ENCODE assay signal across 8 cellular contexts in genomic region chr9:37466037-37466709, GRCh38. TPM values are rescaled to one million over a fixed set of nuclear protein-coding genes. Genes with fewer than 3 reads are reported as not detected.
DNase-seq lines count a peak whose midpoint lies in the region; FAIRE-seq and TF ChIP-seq lines count a peak whose summit lies in the region.

No MANE protein-coding gene starts in this region.

- TF ChIP-seq CTCF in H9 (conservative IDR thresholded peaks at IDR 0.05) (no peak), endothelial cell of umbilical vein (IDR thresholded peaks at IDR 0.05; ENCODE audit: extremely low read depth in 1 of 2, insufficient read depth in 1 of 2, low read depth in 1 of 2, low read length in 2 of 2) (no peak), mesothelial cell of epicardium (IDR thresholded peaks at IDR 0.05; ENCODE audit: unreplicated experiment) (no peak), stomach (IDR thresholded peaks at IDR 0.05) (no peak)

- H3K9me3 ChIP-seq in ES-I3 (ENCODE audit: control insufficient read depth, insufficient read depth, low read length) (no peaks in the 10 kb centered on the region), H9 (ENCODE audit: control insufficient read depth, low read depth, low read length) (no peaks in the 10 kb centered on the region), endothelial cell of umbilical vein (replicated peaks; ENCODE audit: control insufficient read depth, insufficient read depth, low read length) (no peaks in the 10 kb centered on the region), stomach (no peaks in the 10 kb centered on the region)

- H3K4me1 Mint-ChIP-seq in H9 (peaks cover 28% of the 10 kb centered on the region in 2 experiments), mesothelial cell of epicardium (peaks cover 36% of the 10 kb centered on the region)
- H3K4me1 Mint-ChIP-seq in activated CD4-positive, alpha-beta T cell treated with anti-CD3 and anti-CD28 coated beads, Interleukin-2, amount 10 ng/mL, durations not matched to agents 7 days and 5 days: peaks cover 41% of the 10 kb centered on the region

- H2BK120ac ChIP-seq in H9 (ENCODE audit: low read depth, low read length, poor library complexity, severe bottlenecking): peak overlapping the region; percentile 99

- no peaks in the 10 kb centered on the region for H3K9me1 ChIP-seq in endothelial cell of umbilical vein (replicated peaks; ENCODE audit: control insufficient read depth, extremely low read depth, insufficient read depth, low read length)

- intact Hi-C loops in endothelial cell of umbilical vein (cut with micrococcal nuclease): no loop called here
- intact Hi-C loops in stomach (cut with DNase I; ENCODE audit: low total_unique reads): no loop called here

- H3K79me1 ChIP-seq in H9 (ENCODE audit: insufficient read depth, low read depth, low read length, poor library complexity, severe bottlenecking): peaks cover 5% of the 10 kb centered on the region

- H3K4me3 ChIP-seq in endothelial cell of umbilical vein (replicated peaks in 1 of 3; ENCODE audit: insufficient read depth in 1 of 3, low read depth in 1 of 3, low read length in 3 of 3) (peak overlapping the region; percentile 25 to 67 (median 53)), stomach (peak overlapping the region; percentile 80 to 97 (median 92))

- H4K8ac ChIP-seq in H9 (replicated peaks; ENCODE audit: insufficient read length, low read depth, low read length): no peak overlapping the region

- no peak for TF ChIP-seq EP300 in stomach (IDR thresholded peaks at IDR 0.05)

- peaks cover 9 to 21% (median 13%) of the 10 kb centered on the region in 3 experiments; a peak in 5 of 7 replicates for H3K36me3 Mint-ChIP-seq in H9 (ENCODE audit: insufficient read depth in 1 of 3, low read depth in 3 of 3)
- H3K36me3 Mint-ChIP-seq in activated CD4-positive, alpha-beta T cell treated with anti-CD3 and anti-CD28 coated beads, Interleukin-2, amount 10 ng/mL, durations not matched to agents 7 days and 5 days (ENCODE audit: low read depth): peaks cover 1% of the 10 kb centered on the region
- peaks cover 3% of the 10 kb centered on the region for H3K36me3 Mint-ChIP-seq in mesothelial cell of epicardium

- H2BK5ac ChIP-seq in H9 (ENCODE audit: insufficient read length, low read length): peak overlapping the region; percentile 4

- H3T11ph ChIP-seq in H9 (ENCODE audit: low read length): peak overlapping the region; percentile 48

- TSS peak; percentile 91 for BruUV-seq in endothelial cell of umbilical vein (replicated peaks; lab: Mats Ljungman, UMichigan)

- POLR2A ChIA-PET in activated CD4-positive, alpha-beta T cell treated with anti-CD3 and anti-CD28 coated beads, Interleukin-2, amount 10 ng/mL, durations not matched to agents 7 days and 5 days (lab: Charles Lee): interaction anchor here (1.7 kb wide), 1 partner anchor 19 kb away, joined by 4 read pairs; the partner anchor contains the start of gene POLR1E
- POLR2A ChIA-PET in endothelial cell of umbilical vein (lab: Charles Lee): interaction anchor here (0.7 to 2.2 kb wide), 2 partner anchors 19 to 20 kb away, joined by 4 to 9 read pairs; partner anchors contain the start of gene POLR1E

- H2AK5ac ChIP-seq in H9 (ENCODE audit: insufficient read length, low read length): no peak overlapping the region

- H3K9ac ChIP-seq in ES-I3 (ENCODE audit: low read depth, low read length) (peak overlapping the region; percentile 72), H9 (ENCODE audit: extremely low read depth, insufficient read length, low read length) (peak overlapping the region; percentile 97), endothelial cell of umbilical vein (replicated peaks; ENCODE audit: extremely low read depth, insufficient read depth, low read length) (peak overlapping the region; percentile 81)

- peak overlapping the region; percentile 95 for H4K91ac ChIP-seq in H9 (ENCODE audit: insufficient read length, low read depth, low read length)

- H3K27ac ChIP-seq in H9 (ENCODE audit: insufficient read length, low read depth, low read length): peak overlapping the region; percentile 44
- peak overlapping the region; percentile 69 for H3K27ac ChIP-seq in endothelial cell of umbilical vein (ENCODE audit: insufficient read depth, low read depth, low read length)
- H3K27ac ChIP-seq in stomach: peak overlapping the region; percentile 93 to 100 (median 99)

- no peaks in the 10 kb centered on the region; a peak in 1 of 5 replicates for H3K9me3 Mint-ChIP-seq in H9
- H3K9me3 Mint-ChIP-seq in activated CD4-positive, alpha-beta T cell treated with anti-CD3 and anti-CD28 coated beads, Interleukin-2, amount 10 ng/mL, durations not matched to agents 7 days and 5 days: no peaks in the 10 kb centered on the region
- no peaks in the 10 kb centered on the region for H3K9me3 Mint-ChIP-seq in mesothelial cell of epicardium

- H3K4ac ChIP-seq in H9 (ENCODE audit: low read depth, low read length): peak overlapping the region; percentile 100; the same call in 1 of the 2 replicates

- peak overlapping the region; percentile 97 for H2BK20ac ChIP-seq in H9 (ENCODE audit: low read depth, low read length, poor library complexity, severe bottlenecking)

- dilution Hi-C loops in endothelial cell of umbilical vein (cut with MboI; ENCODE audit: extremely low pct_ligation_motif_present, low sequenced_read_pairs): no loop called here

- peak overlapping the region; percentile 95 to 99 for H3K4me3 Mint-ChIP-seq in H9
- H3K4me3 Mint-ChIP-seq in activated CD4-positive, alpha-beta T cell treated with anti-CD3 and anti-CD28 coated beads, Interleukin-2, amount 10 ng/mL, durations not matched to agents 7 days and 5 days: peak overlapping the region; percentile 96
- H3K4me3 Mint-ChIP-seq in mesothelial cell of epicardium: peak overlapping the region; percentile 97

- TF ChIP-seq POLR2A in endothelial cell of umbilical vein (IDR thresholded peaks at IDR 0.05; ENCODE audit: low read depth, low read length): no peak
- no peak for TF ChIP-seq POLR2A in stomach (IDR thresholded peaks at IDR 0.05)

- H3K36me3 ChIP-seq in ES-I3 (ENCODE audit: insufficient read depth, low read length): no peaks in the 10 kb centered on the region
- no peaks in the 10 kb centered on the region for H3K36me3 ChIP-seq in endothelial cell of umbilical vein (ENCODE audit: control insufficient read depth in 2 of 2, extremely low read depth in 1 of 2, insufficient read depth in 2 of 2, low read length in 2 of 2)
- no peaks in the 10 kb centered on the region for H3K36me3 ChIP-seq in stomach

- H3K27me3 ChIP-seq in H9 (ENCODE audit: insufficient read depth, low read length): no peaks in the 10 kb centered on the region
- H3K27me3 ChIP-seq in endothelial cell of umbilical vein (ENCODE audit: control insufficient read depth in 2 of 2, insufficient read depth in 2 of 2, low read length in 2 of 2): no peaks in the 10 kb centered on the region
- H3K27me3 ChIP-seq in stomach: no peaks in the 10 kb centered on the region

- H3K27ac Mint-ChIP-seq in H9 (peak overlapping the region; percentile 100), mesothelial cell of epicardium (peak overlapping the region; percentile 100)
- H3K27ac Mint-ChIP-seq in activated CD4-positive, alpha-beta T cell treated with anti-CD3 and anti-CD28 coated beads, Interleukin-2, amount 10 ng/mL, durations not matched to agents 7 days and 5 days: peak overlapping the region; percentile 98

- H3K79me2 ChIP-seq in H9 (ENCODE audit: insufficient read depth, low read length) (peaks cover 21% of the 10 kb centered on the region; the same call in 1 of the 2 replicates), endothelial cell of umbilical vein (ENCODE audit: control insufficient read depth, insufficient read depth, low read length) (peaks cover 33% of the 10 kb centered on the region)

- H3K4me1 ChIP-seq in ES-I3 (ENCODE audit: insufficient read depth, low read length) (peaks cover 12% of the 10 kb centered on the region), H9 (ENCODE audit: insufficient read depth, low read length) (peaks cover 2% of the 10 kb centered on the region; the same call in 1 of the 2 replicates), endothelial cell of umbilical vein (ENCODE audit: control insufficient read depth, extremely low read depth, insufficient read depth, low read length) (peaks cover 17% of the 10 kb centered on the region), stomach (peaks cover 14 to 42% (median 37%) of the 10 kb centered on the region in 4 donors)

- H3K23me2 ChIP-seq in H9 (ENCODE audit: insufficient read length, low read depth, low read length, poor library complexity, severe bottlenecking): peaks cover 17% of the 10 kb centered on the region

- H3K4me2 ChIP-seq in H9 (ENCODE audit: insufficient read depth, insufficient read length, low read length): peak overlapping the region; percentile 96
- H3K4me2 ChIP-seq in endothelial cell of umbilical vein (ENCODE audit: insufficient read depth, low read length): peak overlapping the region; percentile 71

- CTCF ChIA-PET in activated CD4-positive, alpha-beta T cell treated with anti-CD3 and anti-CD28 coated beads, Interleukin-2, amount 10 ng/mL, durations not matched to agents 7 days and 5 days (lab: Charles Lee): no interaction called here
- CTCF ChIA-PET in endothelial cell of umbilical vein (lab: Charles Lee): interaction anchor here (0.6 to 1.1 kb wide), 5 partner anchors 16 to 470 kb away, joined by 3 to 4 read pairs (median 3); no protein-coding TSS in a partner anchor

- DNase-seq in H9 (peak; percentile 88), NCI-H1092 (lab: John Stamatoyannopoulos, UW) (peak; percentile 74), endothelial cell of umbilical vein (ENCODE audit: low read depth, low spot score) (peak; percentile 67), mesothelial cell of epicardium (ENCODE audit: low spot score in 2 of 2, unreplicated experiment in 2 of 2) (peak; percentile 66 to 82), stomach (peak; percentile 74), 8988T (no peak)
- DNase-seq in activated CD4-positive, alpha-beta T cell treated with anti-CD3 and anti-CD28 coated beads, Interleukin-2, amount 10 ng/mL, durations not matched to agents 7 days and 5 days: peak; percentile 20

- H3K27me3 Mint-ChIP-seq in H9 (ENCODE audit: low read depth) (no peaks in the 10 kb centered on the region), mesothelial cell of epicardium (ENCODE audit: low read depth) (no peaks in the 10 kb centered on the region)
- no peaks in the 10 kb centered on the region for H3K27me3 Mint-ChIP-seq in activated CD4-positive, alpha-beta T cell treated with anti-CD3 and anti-CD28 coated beads, Interleukin-2, amount 10 ng/mL, durations not matched to agents 7 days and 5 days

- H4K20me1 ChIP-seq in H9 (ENCODE audit: control insufficient read depth, insufficient read depth, insufficient read length): no peaks in the 10 kb centered on the region
- H4K20me1 ChIP-seq in endothelial cell of umbilical vein (replicated peaks; ENCODE audit: control insufficient read depth, extremely low read depth, insufficient read depth, low read length): no peaks in the 10 kb centered on the region

- H3K18ac ChIP-seq in H9 (ENCODE audit: insufficient read length, low read depth, low read length): peak overlapping the region; percentile 96

- H3K23ac ChIP-seq in H9 (ENCODE audit: insufficient read length, low read depth, low read length): no peak overlapping the region

- no peak overlapping the region for H2BK15ac ChIP-seq in H9 (ENCODE audit: low read depth, low read length)

- H3K56ac ChIP-seq in H9 (ENCODE audit: insufficient read length, low read depth, low read length): no peak overlapping the region

- peak overlapping the region; percentile 99 for H3K14ac ChIP-seq in H9 (ENCODE audit: insufficient read depth, low read length)

- H2AFZ ChIP-seq in H9 (ENCODE audit: low read length) (no peak overlapping the region), endothelial cell of umbilical vein (ENCODE audit: low read depth, low read length) (peak overlapping the region; percentile 58)

- peak overlapping the region; percentile 69 for H4K5ac ChIP-seq in H9 (ENCODE audit: insufficient read length, low read depth, low read length)

- peak overlapping the region; percentile 84 for H2BK12ac ChIP-seq in H9 (ENCODE audit: insufficient read length, low read depth, low read length)

- peak; percentile 56 for FAIRE-seq in endothelial cell of umbilical vein (lab: Jason Lieb, UNC)

- no CpG with 5 or more reads among the region's 47 CpGs for WGBS in H9 (ENCODE audit: extremely low coverage, insufficient read length, low lambda C conversion rate)
- 0% methylated on average over 38 to 47 of the region's 47 CpGs for WGBS in stomach, 5 donors

RNA-seq across cellular contexts. Expression of gene ZBTB5, which starts 0.9 kb away (rescaled TPM):
- total RNA-seq in H9 (2021) (9.1 and 9.9 TPM in 2 replicates), endothelial cell of umbilical vein (9.6 and 10.0 TPM in 2 replicates), mesothelial cell of epicardium (34.2 to 35.3 TPM (median 35.2 TPM) in 3 replicates), stomach (10 to 100 TPM in 3 of 5 donors, 1 to 10 TPM in 1, not detected in 1; 6.7 to 16.5 (median 13.8) TPM)
- total RNA-seq in activated CD4-positive, alpha-beta T cell treated with anti-CD3 and anti-CD28 coated beads, Interleukin-2, amount 10 ng/mL, durations not matched to agents 7 days and 5 days: 10 to 100 TPM; 10.0 to 10.2 TPM
- polyA plus RNA-seq in endothelial cell of umbilical vein (12.5 and 13.7 TPM in 2 replicates), stomach (1 to 10 TPM; 2.2 to 3.9 (median 2.6) TPM)
- polyA plus RNA-seq in endothelial cell of umbilical vein (2011; cell fraction: cytosol; rRNA removed): 8.7 and 10.0 TPM in 2 replicates
- 15.4 and 18.9 TPM in 2 replicates for polyA plus RNA-seq in endothelial cell of umbilical vein (2011; cell fraction: nucleus; rRNA removed)
- polyA plus RNA-seq in endothelial cell of umbilical vein (2012): 5.6 and 6.7 TPM in 2 replicates
- 27.4 and 30.3 TPM in 2 replicates for polyA minus RNA-seq in endothelial cell of umbilical vein
- 14.2 TPM for polyA minus RNA-seq in endothelial cell of umbilical vein (2011; cell fraction: cytosol; rRNA and poly(A)+ RNA removed)
- 15.0 and 23.9 TPM in 2 replicates for polyA minus RNA-seq in endothelial cell of umbilical vein (2011; cell fraction: nucleus; rRNA and poly(A)+ RNA removed)

RNA-seq across cellular contexts. Expression of gene POLR1E, which starts 19.6 kb away (rescaled TPM):
- total RNA-seq in H9 (2021): 45.6 and 45.8 TPM in 2 replicates
- total RNA-seq in activated CD4-positive, alpha-beta T cell treated with anti-CD3 and anti-CD28 coated beads, Interleukin-2, amount 10 ng/mL, durations not matched to agents 7 days and 5 days: 10 to 100 TPM; 35.8 to 36.3 TPM
- total RNA-seq in endothelial cell of umbilical vein: 17.2 and 21.2 TPM in 2 replicates
- 6.3 and 9.0 TPM in 2 replicates for polyA plus RNA-seq in endothelial cell of umbilical vein
- polyA plus RNA-seq in endothelial cell of umbilical vein (2011; cell fraction: cytosol; rRNA removed): 16.5 and 18.2 TPM in 2 replicates
- 8.7 and 11.1 TPM in 2 replicates for polyA plus RNA-seq in endothelial cell of umbilical vein (2011; cell fraction: nucleus; rRNA removed)
- polyA plus RNA-seq in endothelial cell of umbilical vein (2012): 20.3 and 23.5 TPM in 2 replicates
- 9.9 and 11.0 TPM in 2 replicates for polyA minus RNA-seq in endothelial cell of umbilical vein
- polyA minus RNA-seq in endothelial cell of umbilical vein (2011; cell fraction: cytosol; rRNA and poly(A)+ RNA removed): 23.9 TPM
- polyA minus RNA-seq in endothelial cell of umbilical vein (2011; cell fraction: nucleus; rRNA and poly(A)+ RNA removed): 5.5 and 5.9 TPM in 2 replicates
- 24.9 to 27.3 TPM (median 26.1 TPM) in 3 replicates for total RNA-seq in mesothelial cell of epicardium
- total RNA-seq in stomach: 10 to 100 TPM in 4 of 5 donors, 1 to 10 TPM in 1; 5.5 to 26.4 (median 19.8) TPM
- polyA plus RNA-seq in stomach: 10 to 100 TPM; 14.8 to 21.5 (median 17.3) TPM

RNA-seq across cellular contexts. Expression of gene GRHPR, which starts 43.7 kb away (rescaled TPM):
- 97.2 and 97.9 TPM in 2 replicates for total RNA-seq in H9 (2021)
- total RNA-seq in activated CD4-positive, alpha-beta T cell treated with anti-CD3 and anti-CD28 coated beads, Interleukin-2, amount 10 ng/mL, durations not matched to agents 7 days and 5 days: 10 to 100 TPM; 49.8 to 53.7 TPM
- total RNA-seq in endothelial cell of umbilical vein: 91.2 and 103 TPM in 2 replicates
- polyA plus RNA-seq in endothelial cell of umbilical vein: 247 and 267 TPM in 2 replicates
- polyA plus RNA-seq in endothelial cell of umbilical vein (2011; cell fraction: cytosol; rRNA removed): 202 and 220 TPM in 2 replicates
- 142 and 147 TPM in 2 replicates for polyA plus RNA-seq in endothelial cell of umbilical vein (2011; cell fraction: nucleus; rRNA removed)
- polyA plus RNA-seq in endothelial cell of umbilical vein (2012): 90.9 and 136 TPM in 2 replicates
- 105 and 118 TPM in 2 replicates for polyA minus RNA-seq in endothelial cell of umbilical vein
- 69.9 TPM for polyA minus RNA-seq in endothelial cell of umbilical vein (2011; cell fraction: cytosol; rRNA and poly(A)+ RNA removed)
- polyA minus RNA-seq in endothelial cell of umbilical vein (2011; cell fraction: nucleus; rRNA and poly(A)+ RNA removed): 44.0 and 47.2 TPM in 2 replicates
- 99.5 to 106 TPM (median 102 TPM) in 3 replicates for total RNA-seq in mesothelial cell of epicardium
- total RNA-seq in stomach: 100 to 1,000 TPM in 1 of 5 donors, 10 to 100 TPM in 4; 48.7 to 107 (median 76.8) TPM
- polyA plus RNA-seq in stomach: 100 to 1,000 TPM in 1 of 3 donors, 10 to 100 TPM in 2; 76.3 to 111 (median 86.0) TPM

Comparison
In these comparisons a context has a peak if more than half of its experiments do, and no peak if none do; other contexts are left out.
1. H3K27ac ChIP-seq: peak in every context shown above with its lines; median percentile 99 in stomach; 69 in endothelial cell of umbilical vein; 44 in H9.